In genomic region chr16:67429799-67430503, GRCh38 we compare ENCODE assay signal across 10 cellular contexts. TPM values are rescaled to one million over a fixed set of nuclear protein-coding genes. Genes with fewer than 3 reads are reported as not detected.
A peak's percentile ranks its signal among the peaks of the same experiment; 100 is the strongest.
DNase-seq lines count a peak whose midpoint lies in the region; ATAC-seq and TF ChIP-seq lines count a peak whose summit lies in the region.
"Had no signal": no experiment of that assay in that cellular context is flagged by ENCODE, and none has a peak within 500 bp of the region (broad histone marks: within the 10 kb centered on the region; RNA-seq: fewer than 3 reads in every experiment).

No MANE protein-coding gene starts in this region.

- H3K27ac ChIP-seq in left ventricle myocardium inferior (replicated peaks), result peak overlapping the region; percentile 12

- H3K4me3 ChIP-seq in left ventricle myocardium inferior, result peak overlapping the region; percentile 66

- intact Hi-C loops in left ventricle myocardium inferior (cut with micrococcal nuclease) (no loop called here), Right ventricle myocardium inferior (cut with DNase I) (loop anchor here (2.0 kb wide), 2 partner anchors 37 to 85 kb away; no protein-coding TSS in a partner anchor)

- H3K4me1 Mint-ChIP-seq in chondrocyte (ENCODE audit: low read depth) (peaks cover 11% of the 10 kb centered on the region), naive B cell (peaks cover 25 to 37% (median 37%) of the 10 kb centered on the region in 3 donors)

- H3K4me3 Mint-ChIP-seq in chondrocyte (ENCODE audit: unreplicated experiment), result peak overlapping the region; percentile 65
- H3K4me3 Mint-ChIP-seq in naive B cell, result peak overlapping the region; percentile 74 to 92 (median 86)

- H3K27me3 Mint-ChIP-seq in chondrocyte (ENCODE audit: low read depth) (peaks cover 17% of the 10 kb centered on the region), naive B cell (peaks cover 34 to 47% (median 38%) of the 10 kb centered on the region in 3 donors)

- ATAC-seq in Right ventricle myocardium inferior (no peak), naive B cell (ENCODE audit: low read depth in 2 of 2) (no peak), GM21723 (IDR thresholded peaks at IDR 0.05; ENCODE audit: unreplicated experiment) (no peak)

- H3K9me3 Mint-ChIP-seq in chondrocyte (ENCODE audit: low read depth) (no peaks in the 10 kb centered on the region), naive B cell (no peaks in the 10 kb centered on the region)

- TF ChIP-seq CTCF in left ventricle myocardium inferior (IDR thresholded peaks at IDR 0.05; ENCODE audit: borderline replicate concordance), result no peak
- no peak for TF ChIP-seq CTCF in chondrocyte (IDR thresholded peaks at IDR 0.05)

- H3K9me3 ChIP-seq in left ventricle myocardium inferior (replicated peaks), result no peaks in the 10 kb centered on the region
- H3K9me3 ChIP-seq: adrenal gland had no signal

- peaks cover 52% of the 10 kb centered on the region for H3K27me3 ChIP-seq in left ventricle myocardium inferior (ENCODE audit: low read depth)

- H3K4me1 ChIP-seq in left ventricle myocardium inferior, result peaks cover 43% of the 10 kb centered on the region

- H3K27ac Mint-ChIP-seq in chondrocyte (ENCODE audit: unreplicated experiment) (no peak overlapping the region), naive B cell (peak overlapping the region in 1 of 6 donors; percentile 83)

- H3K36me3 Mint-ChIP-seq in chondrocyte (ENCODE audit: low read depth) (no peaks in the 10 kb centered on the region), naive B cell (no peaks in the 10 kb centered on the region)

- no peak for DNase-seq in left ventricle myocardium inferior
- DNase-seq in Right ventricle myocardium inferior (ENCODE audit: missing footprints), result no peak
- no peak for DNase-seq in chondrocyte (ENCODE audit: low spot score)
- DNase-seq in naive B cell, result no peak
- no peak for DNase-seq in effector CD4-positive, alpha-beta T cell
- DNase-seq in midbrain (lab: John Stamatoyannopoulos, UW), result no peak
- no peak for DNase-seq in NOMO-1 treated with DMSO at 0.1 percent for 48 hours (lab: John Stamatoyannopoulos, UW; ENCODE audit: unreplicated experiment)

- H3K36me3 ChIP-seq in left ventricle myocardium inferior, result no peaks in the 10 kb centered on the region
- H3K36me3 ChIP-seq: adrenal gland had no signal

RNA-seq across cellular contexts. Expression of gene HSD11B2, which starts 1.0 kb away (rescaled TPM):
- total RNA-seq in left ventricle myocardium inferior (0.99 TPM), Right ventricle myocardium inferior (0.81 TPM), chondrocyte (0.20 to 0.77 TPM in 2 of 3 replicates, not detected in the other)
- not detected for polyA plus RNA-seq in naive B cell (ENCODE audit: low read depth in 6 of 6)

RNA-seq across cellular contexts. Expression of gene ZDHHC1, which starts 13.7 kb away (rescaled TPM):
- 2.9 TPM for total RNA-seq in left ventricle myocardium inferior
- total RNA-seq in Right ventricle myocardium inferior, result 2.9 TPM
- 11.8 to 15.0 TPM (median 12.2 TPM) in 3 replicates for total RNA-seq in chondrocyte
- under 1 TPM in 3 of 6 donors, not detected in 3; 0.17 to 0.23 (median 0.21) TPM for polyA plus RNA-seq in naive B cell (ENCODE audit: low read depth in 6 of 6)

RNA-seq across cellular contexts. Expression of gene TPPP3, which starts 36.7 kb away (rescaled TPM):
- total RNA-seq in left ventricle myocardium inferior, result 15.5 TPM
- 9.5 TPM for total RNA-seq in Right ventricle myocardium inferior
- total RNA-seq in chondrocyte, result 2.7 to 3.6 TPM (median 3.3 TPM) in 3 replicates
- not detected for polyA plus RNA-seq in naive B cell (ENCODE audit: low read depth in 6 of 6)

RNA-seq across cellular contexts. Expression of gene ATP6V0D1, which starts 51.0 kb away (rescaled TPM):
- total RNA-seq in left ventricle myocardium inferior (65.8 TPM), Right ventricle myocardium inferior (67.7 TPM), chondrocyte (83.8 to 89.8 TPM (median 85.5 TPM) in 3 replicates)
- polyA plus RNA-seq in naive B cell (ENCODE audit: low read depth in 6 of 6), result 100 to 1,000 TPM; 136 to 255 (median 157) TPM

RNA-seq across cellular contexts. Expression of gene AGRP, which starts 53.4 kb away (rescaled TPM):
- total RNA-seq in left ventricle myocardium inferior, result not detected
- not detected for total RNA-seq in Right ventricle myocardium inferior
- total RNA-seq in chondrocyte, result not detected in 3 replicates
- polyA plus RNA-seq in naive B cell (ENCODE audit: low read depth in 6 of 6), result not detected
- total RNA-seq: NCI-H460 had no signal
